1 cellular context compared by ENCODE assay signal in genomic region chr18:9536354-9537152, GRCh38.
TF ChIP-seq lines count a peak whose summit lies in the region.

No MANE protein-coding gene starts in this region.

TF ChIP-seq in HepG2, 621 proteins besides CTCF, POLR2A, EP300 and RAD21:
- no peak for TF ChIP-seq GFI1 (CRISPR knock-in tag; IDR thresholded peaks at IDR 0.05; ENCODE audit: borderline replicate concordance)
- TF ChIP-seq, protein P1, sequence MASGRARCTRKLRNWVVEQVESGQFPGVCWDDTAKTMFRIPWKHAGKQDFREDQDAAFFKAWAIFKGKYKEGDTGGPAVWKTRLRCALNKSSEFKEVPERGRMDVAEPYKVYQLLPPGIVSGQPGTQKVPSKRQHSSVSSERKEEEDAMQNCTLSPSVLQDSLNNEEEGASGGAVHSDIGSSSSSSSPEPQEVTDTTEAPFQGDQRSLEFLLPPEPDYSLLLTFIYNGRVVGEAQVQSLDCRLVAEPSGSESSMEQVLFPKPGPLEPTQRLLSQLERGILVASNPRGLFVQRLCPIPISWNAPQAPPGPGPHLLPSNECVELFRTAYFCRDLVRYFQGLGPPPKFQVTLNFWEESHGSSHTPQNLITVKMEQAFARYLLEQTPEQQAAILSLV (CRISPR knock-in tag; IDR thresholded peaks at IDR 0.05; ENCODE audit: borderline replicate concordance), result no peak
- TF ChIP-seq ZNF563 (CRISPR knock-in tag; IDR thresholded peaks at IDR 0.05), result no peak
- no peak for TF ChIP-seq DMTF1 (CRISPR knock-in tag; IDR thresholded peaks at IDR 0.05)
- no peak for TF ChIP-seq NR2F2 (IDR thresholded peaks at IDR 0.05; ENCODE audit: borderline replicate concordance, low read depth)
- TF ChIP-seq ZNF598 (CRISPR knock-in tag; IDR thresholded peaks at IDR 0.05; ENCODE audit: borderline replicate concordance), result no peak
- no peak for TF ChIP-seq GABPB1 (CRISPR knock-in tag; IDR thresholded peaks at IDR 0.05)
